In the genomic region with DNA sequence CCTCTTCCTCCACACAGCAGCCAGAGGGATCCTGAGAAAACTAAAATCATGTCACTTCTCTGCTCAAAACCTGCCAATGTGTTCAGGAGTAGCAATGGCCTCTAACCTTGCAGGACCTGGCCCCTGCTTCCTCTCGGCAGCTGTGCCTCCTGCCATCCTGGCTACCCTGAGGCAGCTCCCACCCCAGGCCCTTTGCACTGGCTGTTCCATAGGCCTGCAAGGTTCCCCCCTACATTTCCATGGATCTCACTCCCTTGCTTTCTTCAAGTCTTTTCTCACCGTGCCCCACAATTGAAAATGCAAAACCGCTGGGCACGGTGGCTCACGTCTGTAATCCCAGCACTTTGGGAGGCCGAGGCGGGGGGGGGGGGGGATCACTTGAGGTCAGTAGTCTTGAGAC, we compare ENCODE assay signal across 13 cellular contexts. TPM values are rescaled to one million over a fixed set of nuclear protein-coding genes. Genes with fewer than 3 reads are reported as not detected.
DNase-seq lines count a peak whose midpoint lies in the region; ATAC-seq, FAIRE-seq and TF ChIP-seq lines count a peak whose summit lies in the region.
"Had no signal": no experiment of that assay in that cellular context is flagged by ENCODE, and none has a peak within 500 bp of the region (broad histone marks: within the 10 kb centered on the region; RNA-seq: fewer than 3 reads in every experiment).

No MANE protein-coding gene starts in this region.

- 75 to 86% (median 78%) methylated on average over 7 of the region's 7 CpGs for WGBS in ovary, 3 donors

- H3K27ac Mint-ChIP-seq in Caco-2 (ENCODE audit: unreplicated experiment) (no peak overlapping the region), astrocyte (ENCODE audit: unreplicated experiment) (no peak overlapping the region), nephron (peak overlapping the region in 2 of 3 experiments; percentile 35 to 38)

- H3K4me3 Mint-ChIP-seq in Caco-2 (ENCODE audit: unreplicated experiment) = no peak overlapping the region
- H3K4me3 Mint-ChIP-seq in astrocyte (ENCODE audit: unreplicated experiment) = peak overlapping the region; percentile 96
- H3K4me3 Mint-ChIP-seq in nephron = peak overlapping the region; percentile 65 to 80 (median 75)

- H3K9me3 ChIP-seq in Caco-2 = no peaks in the 10 kb centered on the region
- peaks cover 5% of the 10 kb centered on the region; the same call in 1 of the 2 replicates for H3K9me3 ChIP-seq in HUES6 (ENCODE audit: control insufficient read depth, insufficient read depth, low read depth, low read length)
- no peaks in the 10 kb centered on the region for H3K9me3 ChIP-seq in astrocyte (ENCODE audit: insufficient read depth, low read depth, low read length)
- H3K9me3 ChIP-seq in ovary = no peaks in the 10 kb centered on the region
- no peaks in the 10 kb centered on the region for H3K9me3 ChIP-seq in vagina

- peak overlapping the region; percentile 13 for H3K9ac ChIP-seq in HUES6 (ENCODE audit: low read length)
- H3K9ac ChIP-seq in astrocyte (ENCODE audit: low read length) = no peak overlapping the region

- no peaks in the 10 kb centered on the region for H3K9me3 Mint-ChIP-seq in Caco-2 (ENCODE audit: unreplicated experiment)
- H3K9me3 Mint-ChIP-seq in astrocyte (ENCODE audit: unreplicated experiment) = peaks cover 2% of the 10 kb centered on the region
- H3K9me3 Mint-ChIP-seq in nephron = no peaks in the 10 kb centered on the region
- H3K9me3 Mint-ChIP-seq: type B pancreatic cell had no signal

- no peaks in the 10 kb centered on the region for H4K20me1 ChIP-seq in astrocyte (ENCODE audit: insufficient read depth, low read length)

- H3K4me1 Mint-ChIP-seq in Caco-2 (ENCODE audit: low read depth, unreplicated experiment) (peaks cover 12% of the 10 kb centered on the region), astrocyte (ENCODE audit: low read depth, unreplicated experiment) (peaks cover 17% of the 10 kb centered on the region), nephron (peaks cover 34% of the 10 kb centered on the region)

- H3K4me3 ChIP-seq in Caco-2 (ENCODE audit: low read depth, low read length) (peak overlapping the region; percentile 55), HUES6 (ENCODE audit: low read depth, low read length) (no peak overlapping the region), astrocyte (ENCODE audit: insufficient read depth, low read depth, low read length) (no peak overlapping the region), ovary (no peak overlapping the region), vagina (no peak overlapping the region)

- no peaks in the 10 kb centered on the region for H3K27me3 ChIP-seq in Caco-2 (replicated peaks; ENCODE audit: control insufficient read depth, insufficient read depth, low read length)
- no peaks in the 10 kb centered on the region for H3K27me3 ChIP-seq in HUES6 (ENCODE audit: control insufficient read depth, insufficient read depth, low read length)
- no peaks in the 10 kb centered on the region for H3K27me3 ChIP-seq in astrocyte (ENCODE audit: insufficient read depth, low read length)
- H3K27me3 ChIP-seq in ovary = no peaks in the 10 kb centered on the region
- H3K27me3 ChIP-seq in vagina = no peaks in the 10 kb centered on the region

- DNase-seq in Caco-2 = no peak
- no peak for DNase-seq in astrocyte (ENCODE audit: low read depth)
- no peak for DNase-seq in NCI-H524 (lab: John Stamatoyannopoulos, UW)
- no peak for DNase-seq in ovary
- no peak for DNase-seq in vagina (ENCODE audit: extremely low spot score in 2 of 2)
- no peak for DNase-seq in omental fat pad (ENCODE audit: low spot score)
- DNase-seq: activated CD8-positive, alpha-beta memory T cell treated with anti-CD3 and anti-CD28 coated beads for 24 hours; central memory CD4-positive, alpha-beta T cell; KG1; NCI-H2227 treated with DMSO at 0.1 percent for 48 hours had no signal

- no peak for TF ChIP-seq EP300 in ovary (IDR thresholded peaks at IDR 0.05)

- H3K27me3 Mint-ChIP-seq in Caco-2 (ENCODE audit: insufficient read depth, unreplicated experiment) = no peaks in the 10 kb centered on the region
- H3K27me3 Mint-ChIP-seq in astrocyte (ENCODE audit: low read depth, unreplicated experiment) = no peaks in the 10 kb centered on the region
- H3K27me3 Mint-ChIP-seq in nephron (ENCODE audit: low read depth) = peaks cover 4% of the 10 kb centered on the region
- H3K27me3 Mint-ChIP-seq: type B pancreatic cell had no signal

- FAIRE-seq in astrocyte (lab: Jason Lieb, UNC) = no peak

- no peak overlapping the region for H2AFZ ChIP-seq in astrocyte (ENCODE audit: low read depth, low read length)

- CTCF ChIA-PET in Caco-2 (lab: Charles Lee) = interaction anchor here (3.1 kb wide), 1 partner anchor 18 kb away, joined by 19 read pairs; the partner anchor contains the start of gene MACROD1

- H3K79me2 ChIP-seq in astrocyte (ENCODE audit: insufficient read depth, low read length) = peaks cover 27% of the 10 kb centered on the region

- POLR2A ChIA-PET in Caco-2 (lab: Charles Lee) = interaction anchor here (0.7 kb wide), 1 partner anchor 119 kb away, joined by 11 read pairs; no protein-coding TSS in a partner anchor

- H3K4me1 ChIP-seq in Caco-2 = peaks cover 16% of the 10 kb centered on the region
- H3K4me1 ChIP-seq in HUES6 (ENCODE audit: control insufficient read depth, insufficient read depth, low read length) = peaks cover 13% of the 10 kb centered on the region
- H3K4me1 ChIP-seq in astrocyte (ENCODE audit: insufficient read depth, low read length) = peaks cover 22% of the 10 kb centered on the region
- peaks cover 8% of the 10 kb centered on the region for H3K4me1 ChIP-seq in ovary (ENCODE audit: insufficient read depth)
- H3K4me1 ChIP-seq in vagina = peaks cover 43% of the 10 kb centered on the region

- H3K36me3 Mint-ChIP-seq in Caco-2 (ENCODE audit: insufficient read depth, unreplicated experiment) (peaks cover 39% of the 10 kb centered on the region), astrocyte (ENCODE audit: low read depth, unreplicated experiment) (peaks cover 5% of the 10 kb centered on the region), nephron (ENCODE audit: low read depth) (no peaks in the 10 kb centered on the region)

- intact Hi-C loops in Caco-2 (cut with micrococcal nuclease; ENCODE audit: unreplicated experiment) (no loop called here), ovary (cut with DNase I) (no loop called here), vagina (cut with DNase I) (no loop called here)

- TF ChIP-seq CTCF in Caco-2 (IDR thresholded peaks at IDR 0.05; ENCODE audit: insufficient read depth in 1 of 2, low read depth in 1 of 2, low read length in 1 of 2, severe bottlenecking in 1 of 2, unreplicated experiment in 1 of 2) (no peak), astrocyte (IDR thresholded peaks at IDR 0.05; ENCODE audit: insufficient read depth, low read depth, low read length) (no peak), nephron (IDR thresholded peaks at IDR 0.05; ENCODE audit: unreplicated experiment in 3 of 3) (no peak), ovary (IDR thresholded peaks at IDR 0.05) (no peak), vagina (IDR thresholded peaks at IDR 0.05) (no peak), omental fat pad (IDR thresholded peaks at IDR 0.05) (no peak)

- no peak for TF ChIP-seq POLR2A in ovary (IDR thresholded peaks at IDR 0.05)
- TF ChIP-seq POLR2A in vagina (IDR thresholded peaks at IDR 0.05) = no peak

- H3K4me2 ChIP-seq in astrocyte (ENCODE audit: low read length) = peak overlapping the region; percentile 93

- H3K36me3 ChIP-seq in Caco-2 (ENCODE audit: control insufficient read depth, insufficient read depth, low read length) = no peaks in the 10 kb centered on the region; the same call in 1 of the 2 replicates
- peaks cover 14% of the 10 kb centered on the region for H3K36me3 ChIP-seq in HUES6 (ENCODE audit: control insufficient read depth, insufficient read depth, low read length)
- H3K36me3 ChIP-seq in astrocyte (ENCODE audit: insufficient read depth, low read length) = no peaks in the 10 kb centered on the region
- H3K36me3 ChIP-seq in ovary = no peaks in the 10 kb centered on the region
- no peaks in the 10 kb centered on the region for H3K36me3 ChIP-seq in vagina

- ATAC-seq in omental fat pad (ENCODE audit: low FRiP score) = no peak

- H3K27ac ChIP-seq in HUES6 (ENCODE audit: low read depth, low read length) (no peak overlapping the region), astrocyte (ENCODE audit: low read depth, low read length) (no peak overlapping the region), ovary (peak overlapping the region in 1 of 2 donors; percentile 76), vagina (no peak overlapping the region)

- BruUV-seq in Caco-2 (replicated peaks; lab: Mats Ljungman, UMichigan) = no TSS peak

RNA-seq across cellular contexts. Expression of gene STIP1, which starts 2.1 kb away (rescaled TPM):
- total RNA-seq in Caco-2 (2022) (293 and 297 TPM in 2 replicates), astrocyte (179 and 200 TPM in 2 replicates), ovary (100 to 1,000 TPM in 4 of 7 donors, 10 to 100 TPM in 3; 56.8 to 178 (median 111) TPM), vagina (91.3 TPM), omental fat pad (100 to 1,000 TPM in 2 of 4 donors, 10 to 100 TPM in 2; 73.0 to 174 (median 135) TPM)
- 100 to 1,000 TPM in 1 of 2 donors, 10 to 100 TPM in 1; 48.4 to 238 TPM for polyA plus RNA-seq in ovary

RNA-seq across cellular contexts. Expression of gene MACROD1, which starts 18.0 kb away (rescaled TPM):
- total RNA-seq in Caco-2 (2022) (24.0 and 29.6 TPM in 2 replicates), astrocyte (3.4 and 5.1 TPM in 2 replicates), ovary (10 to 100 TPM; 24.9 to 50.2 (median 34.2) TPM), vagina (61.4 TPM), omental fat pad (10 to 100 TPM; 13.8 to 40.9 (median 26.2) TPM)
- polyA plus RNA-seq in ovary = 10 to 100 TPM; 21.1 to 24.1 TPM

RNA-seq across cellular contexts. Expression of gene FERMT3, which starts 22.6 kb away (rescaled TPM):
- total RNA-seq in Caco-2 (2022) (3.3 and 4.3 TPM in 2 replicates), astrocyte (1.3 and 1.6 TPM in 2 replicates), ovary (10 to 100 TPM in 2 of 7 donors, 1 to 10 TPM in 5; 3.7 to 19.7 (median 7.5) TPM), vagina (24.3 TPM), omental fat pad (100 to 1,000 TPM in 1 of 4 donors, 10 to 100 TPM in 3; 35.0 to 101 (median 45.6) TPM)
- polyA plus RNA-seq in ovary = 1 to 10 TPM; 2.2 to 6.4 TPM

RNA-seq across cellular contexts. Expression of gene TRPT1, which starts 42.1 kb away (rescaled TPM):
- total RNA-seq in Caco-2 (2022) = 32.1 and 36.8 TPM in 2 replicates
- 28.8 and 29.4 TPM in 2 replicates for total RNA-seq in astrocyte
- 10 to 100 TPM; 23.4 to 41.4 (median 32.6) TPM for total RNA-seq in ovary
- 10 to 100 TPM; 16.6 to 37.4 TPM for polyA plus RNA-seq in ovary
- 27.7 TPM for total RNA-seq in vagina
- 10 to 100 TPM; 26.3 to 56.6 (median 37.3) TPM for total RNA-seq in omental fat pad

RNA-seq across cellular contexts. Expression of gene NUDT22, which starts 42.2 kb away (rescaled TPM):
- total RNA-seq in Caco-2 (2022) (31.9 and 33.4 TPM in 2 replicates), astrocyte (40.2 and 40.7 TPM in 2 replicates), ovary (10 to 100 TPM; 31.8 to 52.7 (median 42.2) TPM), vagina (38.8 TPM), omental fat pad (10 to 100 TPM; 22.8 to 47.8 (median 38.0) TPM)
- 10 to 100 TPM in 1 of 2 donors, 1 to 10 TPM in 1; 4.8 to 32.3 TPM for polyA plus RNA-seq in ovary

Comparison
In these comparisons a context has a peak if more than half of its experiments do, and no peak if none do; other contexts are left out.
1. H3K27ac Mint-ChIP-seq: peak in nephron (2 of 3); none in Caco-2 (single experiment) and astrocyte (single experiment).